In genomic region chr3:72281551-72281950, GRCh38 we compare ENCODE assay signal across 22 cellular contexts.
A peak's percentile ranks its signal among the peaks of the same experiment; 100 is the strongest.
DNase-seq lines count a peak whose midpoint lies in the region; ATAC-seq, FAIRE-seq and TF ChIP-seq lines count a peak whose summit lies in the region.
"Had no signal": no experiment of that assay in that cellular context is flagged by ENCODE, and none has a peak within 500 bp of the region (broad histone marks: within the 10 kb centered on the region; RNA-seq: fewer than 3 reads in every experiment).

No MANE protein-coding gene starts in this region.

- H3K9me3 Mint-ChIP-seq in nephron, result peaks cover 6% of the 10 kb centered on the region

- peak overlapping the region; percentile 93 for H2AFZ ChIP-seq in K562 (ENCODE audit: low read depth, low read length)

- no peaks in the 10 kb centered on the region for H3K79me2 ChIP-seq in K562 (ENCODE audit: control insufficient read depth, insufficient read depth, low read length)

- H3K4me1 ChIP-seq in K562 (replicated peaks in 1 of 2; ENCODE audit: control insufficient read depth in 2 of 2, insufficient read depth in 2 of 2, low read length in 2 of 2) (peaks cover 13 to 33% of the 10 kb centered on the region in 2 experiments), colonic mucosa (no peaks in the 10 kb centered on the region)
- H3K4me1 ChIP-seq: Caco-2, HAP-1 had no signal

- no peak for TF ChIP-seq POLR2A in K562 (conservative IDR thresholded peaks at IDR 0.05)

- H3K4me3 ChIP-seq in K562 (no peak overlapping the region), colonic mucosa (no peak overlapping the region)
- H3K4me3 ChIP-seq: BLaER1, HAP-1 had no signal

- in situ Hi-C loops in K562 (cut with MboI), result no loop called here

- POLR2A ChIA-PET in K562 (lab: Yijun Ruan, JAX), result no interaction called here

- CTCF ChIA-PET in K562 (lab: Yijun Ruan, JAX; ENCODE audit: low intra/inter-chr PET ratio), result no interaction called here

- 25% methylated on average over 1 of the region's 5 CpGs for WGBS in K562 (ENCODE audit: insufficient coverage, low coverage, missing lambda C conversion rate)

- H3K9me3 ChIP-seq in K562 (replicated peaks; ENCODE audit: control insufficient read depth, insufficient read depth, low read depth, low read length), result no peaks in the 10 kb centered on the region
- no peaks in the 10 kb centered on the region for H3K9me3 ChIP-seq in colonic mucosa
- H3K9me3 ChIP-seq: Caco-2, HAP-1 had no signal

- no peak for TF ChIP-seq CTCF in K562 (IDR thresholded peaks at IDR 0.05 in 2 of 3, conservative IDR thresholded peaks at IDR 0.05 in 1 of 3; ENCODE audit: insufficient read depth in 2 of 3, low read depth in 1 of 3, low read length in 3 of 3)
- TF ChIP-seq CTCF in nephron (IDR thresholded peaks at IDR 0.05; ENCODE audit: unreplicated experiment in 3 of 3), result no peak
- TF ChIP-seq CTCF in colonic mucosa (IDR thresholded peaks at IDR 0.05), result no peak

- H3K4me2 ChIP-seq in K562 (ENCODE audit: insufficient read depth, low read length), result no peak overlapping the region
- H3K4me2 ChIP-seq: BLaER1 had no signal

- H3K36me3 ChIP-seq in K562 (ENCODE audit: control insufficient read depth, insufficient read depth, low read length) (no peaks in the 10 kb centered on the region), colonic mucosa (no peaks in the 10 kb centered on the region)
- H3K36me3 ChIP-seq: BLaER1, HAP-1 had no signal

- intact Hi-C loops in K562 (cut with micrococcal nuclease), result no loop called here
- intact Hi-C loops in colonic mucosa (cut with DNase I), result no loop called here

- H3K9ac ChIP-seq in K562 (ENCODE audit: insufficient read depth in 1 of 2, low read depth in 2 of 2, low read length in 2 of 2) (no peak overlapping the region), colonic mucosa (ENCODE audit: low read depth in 2 of 2, low read length in 2 of 2) (no peak overlapping the region)
- H3K9ac ChIP-seq: BLaER1 had no signal

- DNase-seq in NCI-H524 (lab: John Stamatoyannopoulos, UW) (peak; percentile 92 to 95), NCI-H524 treated with DMSO at 0.1 percent for 48 hours (lab: John Stamatoyannopoulos, UW) (peak; percentile 86), K562 (ENCODE audit: extremely low read depth in 1 of 4, low spot score in 3 of 4) (no peak), midbrain (lab: John Stamatoyannopoulos, UW) (no peak), colonic mucosa (no peak), NCI-H2081 (lab: John Stamatoyannopoulos, UW) (no peak)
- DNase-seq: Caco-2; CD4-positive, CD25-positive, alpha-beta regulatory T cell; CD8-positive, alpha-beta T cell; DMS153; DND-41; GOT3; HFFc6 had no signal

- H3K27me3 ChIP-seq in K562 (ENCODE audit: control insufficient read depth in 2 of 2, insufficient read depth in 2 of 2, low read length in 2 of 2), result no peaks in the 10 kb centered on the region
- no peaks in the 10 kb centered on the region for H3K27me3 ChIP-seq in colonic mucosa
- H3K27me3 ChIP-seq: BLaER1 had no signal

- TF ChIP-seq EP300 in K562 (IDR thresholded peaks at IDR 0.05; ENCODE audit: low read length), result no peak

- H3K27ac ChIP-seq in K562 (ENCODE audit: extremely low read depth, low read depth, low read length) (no peak overlapping the region), colonic mucosa (no peak overlapping the region)
- H3K27ac ChIP-seq: BLaER1 had no signal

- no peaks in the 10 kb centered on the region for H3K36me3 Mint-ChIP-seq in nephron (ENCODE audit: low read depth)
- H3K36me3 Mint-ChIP-seq: CD8-positive, alpha-beta T cell had no signal

- H3K9me1 ChIP-seq in K562 (ENCODE audit: control insufficient read depth, insufficient read depth, low read length), result peaks cover 3% of the 10 kb centered on the region

- H3K27me3 Mint-ChIP-seq in nephron (ENCODE audit: low read depth), result peaks cover 40% of the 10 kb centered on the region

- no peak for FAIRE-seq in K562 (lab: Jason Lieb, UNC)
- FAIRE-seq: A204.1, G401.6, GM12892, H54 had no signal

- ATAC-seq in K562, result no peak
- ATAC-seq in GM21786 (IDR thresholded peaks at IDR 0.05; ENCODE audit: unreplicated experiment), result no peak
- ATAC-seq: CD8-positive, alpha-beta T cell had no signal

- H3K27ac Mint-ChIP-seq in nephron, result peak overlapping the region in 2 of 3 experiments; percentile 37 to 54
- H3K27ac Mint-ChIP-seq: CD8-positive, alpha-beta T cell; HFFc6 had no signal

- TF ChIP-seq RAD21 in K562 (CRISPR knock-in tag; conservative IDR thresholded peaks at IDR 0.05 in 1 of 2, IDR thresholded peaks at IDR 0.05 in 1 of 2), result no peak

- no peaks in the 10 kb centered on the region for H4K20me1 ChIP-seq in K562 (replicated peaks; ENCODE audit: control insufficient read depth, insufficient read depth, low read length)
- H4K20me1 ChIP-seq: BLaER1 had no signal

- no TSS peak for BruUV-seq in K562 (replicated peaks; lab: Mats Ljungman, UMichigan)

- no peak overlapping the region for H3K4me3 Mint-ChIP-seq in nephron
- H3K4me3 Mint-ChIP-seq: B cell; CD4-positive, CD25-positive, alpha-beta regulatory T cell; CD8-positive, alpha-beta T cell; HFFc6 had no signal

- H3K4me1 Mint-ChIP-seq in nephron, result peaks cover 23% of the 10 kb centered on the region

TF ChIP-seq in K562, 482 proteins besides CTCF, POLR2A, EP300 and RAD21:
- TF ChIP-seq CBX5 (IDR thresholded peaks at IDR 0.05; ENCODE audit: borderline replicate concordance, low read depth) (no peak), ZNF717 (CRISPR knock-in tag; IDR thresholded peaks at IDR 0.05) (no peak), FOXK1 (CRISPR knock-in tag; IDR thresholded peaks at IDR 0.05; ENCODE audit: borderline replicate concordance) (no peak), PHF21A (IDR thresholded peaks at IDR 0.05; ENCODE audit: borderline replicate concordance, low read depth) (no peak), LARP7 (IDR thresholded peaks at IDR 0.05) (no peak), DIDO1 (tag; IDR thresholded peaks at IDR 0.05; ENCODE audit: low read depth) (no peak), ELF4 (CRISPR knock-in tag; IDR thresholded peaks at IDR 0.05) (no peak), MAFK (IDR thresholded peaks at IDR 0.05; ENCODE audit: low read length) (no peak), ZBTB43 (CRISPR knock-in tag; IDR thresholded peaks at IDR 0.05) (no peak), ZSCAN29 (IDR thresholded peaks at IDR 0.05) (no peak)

Comparison
In these comparisons a context has a peak if more than half of its experiments do, and no peak if none do; other contexts are left out.
1. DNase-seq: peak in NCI-H524 (2 of 2) and NCI-H524 treated with DMSO at 0.1 percent for 48 hours (single experiment); none in K562 (0 of 4), midbrain (single experiment), colonic mucosa (single experiment) and NCI-H2081 (0 of 2).